ENCODE assay signal across 17 cellular contexts in genomic region chr13:113784645-113785024, GRCh38. TPM values are rescaled to one million over a fixed set of nuclear protein-coding genes. Genes with fewer than 3 reads are reported as not detected.
DNase-seq lines count a peak whose midpoint lies in the region; FAIRE-seq and TF ChIP-seq lines count a peak whose summit lies in the region.
"Had no signal": no experiment of that assay in that cellular context is flagged by ENCODE, and none has a peak within 500 bp of the region (broad histone marks: within the 10 kb centered on the region; RNA-seq: fewer than 3 reads in every experiment).

No MANE protein-coding gene starts in this region.

- H2AFZ ChIP-seq in mammary epithelial cell (ENCODE audit: low read depth, low read length) (no peak overlapping the region), osteoblast (ENCODE audit: low read length) (no peak overlapping the region)

- peaks cover 6% of the 10 kb centered on the region for H3K4me1 Mint-ChIP-seq in MCF 10A (ENCODE audit: insufficient read depth, unreplicated experiment)

- H3K27me3 ChIP-seq in breast epithelium = no peaks in the 10 kb centered on the region
- H3K27me3 ChIP-seq in mammary epithelial cell (ENCODE audit: insufficient read depth, low read length) = no peaks in the 10 kb centered on the region
- peaks cover 8% of the 10 kb centered on the region for H3K27me3 ChIP-seq in osteoblast (ENCODE audit: insufficient read depth, low read length)

- H3K9me3 ChIP-seq in breast epithelium (no peaks in the 10 kb centered on the region), mammary epithelial cell (replicated peaks; ENCODE audit: insufficient read depth, low read length) (no peaks in the 10 kb centered on the region), osteoblast (ENCODE audit: low read depth, low read length) (no peaks in the 10 kb centered on the region)
- H3K9me3 ChIP-seq: HAP-1, SK-N-SH had no signal

- 52% methylated on average over 4 of the region's 5 CpGs for WGBS in mammary epithelial cell (ENCODE audit: low coverage, missing lambda C conversion rate)

- no peaks in the 10 kb centered on the region for H3K27me3 Mint-ChIP-seq in MCF 10A (ENCODE audit: insufficient read depth, unreplicated experiment)

- in situ Hi-C loops in mammary epithelial cell (cut with MboI; ENCODE audit: low sequenced_read_pairs in 2 of 2) = no loop called here

- H3K36me3 ChIP-seq in breast epithelium (no peaks in the 10 kb centered on the region), mammary epithelial cell (ENCODE audit: insufficient read depth, low read length) (no peaks in the 10 kb centered on the region), osteoblast (ENCODE audit: insufficient read depth, low read length) (no peaks in the 10 kb centered on the region)
- H3K36me3 ChIP-seq: HAP-1 had no signal

- dilution Hi-C loops in mammary epithelial cell (cut with HindIII; ENCODE audit: low sequenced_read_pairs) = no loop called here

- H3K36me3 Mint-ChIP-seq in MCF 10A (ENCODE audit: insufficient read depth, unreplicated experiment) = no peaks in the 10 kb centered on the region

- H4K20me1 ChIP-seq in mammary epithelial cell (ENCODE audit: insufficient read depth, low read length) = no peaks in the 10 kb centered on the region
- H4K20me1 ChIP-seq in osteoblast (ENCODE audit: insufficient read depth, low read length) = no peaks in the 10 kb centered on the region

- TF ChIP-seq POLR2A in breast epithelium (IDR thresholded peaks at IDR 0.05) = no peak

- H3K4me3 Mint-ChIP-seq in MCF 10A (ENCODE audit: unreplicated experiment) = peak overlapping the region; percentile 6

- no peak for DNase-seq in MCF 10A (ENCODE audit: unreplicated experiment)
- no peak for DNase-seq in breast epithelium (ENCODE audit: low spot score in 2 of 2)
- no peak for DNase-seq in mammary epithelial cell
- DNase-seq in osteoblast (ENCODE audit: insufficient read length, low spot score, missing footprints) = peak; percentile 58
- DNase-seq in SKM-1 (lab: John Stamatoyannopoulos, UW; ENCODE audit: unreplicated experiment) = no peak
- no peak for DNase-seq in RCC 7860 (ENCODE audit: low spot score)
- DNase-seq in DMS79 treated with DMSO at 0.1 percent for 48 hours (lab: John Stamatoyannopoulos, UW) = no peak
- DNase-seq in DMS53 (lab: John Stamatoyannopoulos, UW) = no peak
- DNase-seq: 8988T, DMS 273 treated with DMSO at 0.1 percent for 48 hours, Karpas-422, NCI-H1417, NCI-H187 treated with DMSO at 0.1 percent for 48 hours, NCI-H446, SK-N-SH had no signal

- TF ChIP-seq CTCF in MCF 10A (IDR thresholded peaks at IDR 0.05; ENCODE audit: unreplicated experiment) = no peak
- TF ChIP-seq CTCF in breast epithelium (IDR thresholded peaks at IDR 0.05) = no peak
- TF ChIP-seq CTCF in mammary epithelial cell (conservative IDR thresholded peaks at IDR 0.05 in 1 of 2, IDR thresholded peaks at IDR 0.05 in 1 of 2; ENCODE audit: extremely low read depth in 1 of 2, insufficient read depth in 1 of 2, low read depth in 1 of 2, low read length in 2 of 2) = no peak
- no peak for TF ChIP-seq CTCF in osteoblast (IDR thresholded peaks at IDR 0.05; ENCODE audit: extremely low read depth, low read depth, low read length)

- H3K27ac ChIP-seq in breast epithelium = no peak overlapping the region
- H3K27ac ChIP-seq in mammary epithelial cell (ENCODE audit: insufficient read depth, low read depth, low read length) = peak overlapping the region; percentile 45
- H3K27ac ChIP-seq in osteoblast (ENCODE audit: low read depth, low read length) = peak overlapping the region; percentile 47
- H3K27ac ChIP-seq: C4-2B had no signal

- peak overlapping the region; percentile 31 for H3K4me2 ChIP-seq in mammary epithelial cell (ENCODE audit: insufficient read depth, low read depth, low read length)
- H3K4me2 ChIP-seq in osteoblast (ENCODE audit: insufficient read depth, low read length) = peak overlapping the region; percentile 52

- H3K9me3 Mint-ChIP-seq in MCF 10A (ENCODE audit: unreplicated experiment) = no peaks in the 10 kb centered on the region

- POLR2A ChIA-PET in MCF 10A (lab: Yijun Ruan, JAX) = interaction anchor here (0.6 kb wide), 1 partner anchor 13 kb away, joined by 3 read pairs; no protein-coding TSS in a partner anchor

- peak overlapping the region; percentile 4 for H3K9ac ChIP-seq in mammary epithelial cell (ENCODE audit: insufficient read depth, low read length)
- H3K9ac ChIP-seq: SK-N-SH had no signal

- H3K27ac Mint-ChIP-seq in MCF 10A (ENCODE audit: low read depth, unreplicated experiment) = peak overlapping the region; percentile 86

- CTCF ChIA-PET in MCF 10A (lab: Yijun Ruan, JAX) (no interaction called here), mammary epithelial cell (lab: Charles Lee; ENCODE audit: low non-redundant PET) (no interaction called here)

- H3K79me2 ChIP-seq in mammary epithelial cell (ENCODE audit: insufficient read depth, low read length) = no peaks in the 10 kb centered on the region
- no peaks in the 10 kb centered on the region for H3K79me2 ChIP-seq in osteoblast (ENCODE audit: insufficient read depth, low read length)

- H3K4me3 ChIP-seq in breast epithelium = no peak overlapping the region
- H3K4me3 ChIP-seq in mammary epithelial cell (replicated peaks in 1 of 3; ENCODE audit: insufficient read depth in 1 of 3, low read depth in 2 of 3, low read length in 3 of 3) = no peak overlapping the region
- peak overlapping the region; percentile 25 for H3K4me3 ChIP-seq in osteoblast (ENCODE audit: insufficient read depth, low read length)
- H3K4me3 ChIP-seq: HAP-1 had no signal

- no peak for FAIRE-seq in RCC 7860 (lab: Jason Lieb, UNC)

- H3K4me1 ChIP-seq in breast epithelium (no peaks in the 10 kb centered on the region), mammary epithelial cell (ENCODE audit: insufficient read depth, low read length) (peaks cover 49% of the 10 kb centered on the region), osteoblast (ENCODE audit: insufficient read depth, low read length) (peaks cover 29% of the 10 kb centered on the region)
- H3K4me1 ChIP-seq: HAP-1 had no signal

- intact Hi-C loops in MCF 10A (cut with micrococcal nuclease) (no loop called here), breast epithelium (cut with DNase I; ENCODE audit: low total_unique reads) (no loop called here), mammary epithelial cell (cut with micrococcal nuclease) (loop anchor here (1.0 kb wide), 1 partner anchor 25 kb away; the partner anchor contains the start of gene TMEM255B)

- BruUV-seq in MCF 10A (replicated peaks; lab: Mats Ljungman, UMichigan) (no TSS peak), mammary epithelial cell (replicated peaks; lab: Mats Ljungman, UMichigan) (TSS peak; percentile 86)

RNA-seq across cellular contexts. Expression of gene TMEM255B, which starts 25.6 kb away (rescaled TPM):
- total RNA-seq in MCF 10A (2022) (7.0 and 15.8 TPM in 2 replicates), breast epithelium (10 to 100 TPM in 1 of 3 donors, 1 to 10 TPM in 2; 2.3 to 11.8 (median 5.2) TPM), mammary epithelial cell (10 to 100 TPM in 1 of 2 donors, 1 to 10 TPM in 1; 4.2 to 19.0 TPM), osteoblast (1.8 and 2.9 TPM in 2 replicates)
- 8.6 TPM for polyA plus RNA-seq in mammary epithelial cell
- 4.3 TPM for polyA minus RNA-seq in mammary epithelial cell

Comparison
In these comparisons a context has a peak if more than half of its experiments do, and no peak if none do; other contexts are left out.
1. H3K27ac ChIP-seq: peak in mammary epithelial cell (single experiment) and osteoblast (single experiment); none in breast epithelium (0 of 2).